In the genomic region with DNA sequence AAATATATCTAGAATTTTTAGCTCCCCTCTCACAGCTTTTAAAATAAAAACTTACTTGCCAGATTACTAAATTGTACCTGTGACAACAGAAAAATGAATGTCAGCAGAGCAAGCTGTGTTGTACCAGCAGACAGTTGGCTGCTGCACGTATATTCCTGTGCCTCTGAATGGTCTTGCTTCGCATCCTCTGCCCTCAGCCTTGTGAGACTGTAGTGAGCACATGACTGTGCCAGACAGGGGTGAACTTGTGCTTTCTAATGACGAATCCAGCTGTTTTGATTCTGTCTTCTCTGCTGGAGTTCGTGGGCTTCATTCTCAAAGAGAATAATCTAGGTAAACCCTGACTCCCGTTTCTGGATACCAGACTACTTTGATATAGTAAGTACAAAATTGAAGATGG, we compare ENCODE assay signal across 22 cellular contexts. TPM values are rescaled to one million over a fixed set of nuclear protein-coding genes. Genes with fewer than 3 reads are reported as not detected.
DNase-seq lines count a peak whose midpoint lies in the region; ATAC-seq and TF ChIP-seq lines count a peak whose summit lies in the region.
"Had no signal": no experiment of that assay in that cellular context is flagged by ENCODE, and none has a peak within 500 bp of the region (broad histone marks: within the 10 kb centered on the region; RNA-seq: fewer than 3 reads in every experiment).

No MANE protein-coding gene starts in this region.

- H3K79me2 ChIP-seq in osteoblast (ENCODE audit: insufficient read depth, low read length), result no peaks in the 10 kb centered on the region

- peak overlapping the region; percentile 24 for H3K27ac ChIP-seq in osteoblast (ENCODE audit: low read depth, low read length)
- H3K27ac ChIP-seq: heart left ventricle, right atrium auricular region, testis had no signal

- H3K27ac Mint-ChIP-seq in HFFc6, result peak overlapping the region; percentile 52; the same call in 1 of the 2 replicates
- no peak overlapping the region for H3K27ac Mint-ChIP-seq in activated T-cell treated with anti-CD3 and anti-CD28 coated beads, Interleukin-2, amount 50 U/mL, for 24 hours
- H3K27ac Mint-ChIP-seq: activated CD8-positive, alpha-beta T cell treated with anti-CD3 and anti-CD28 coated beads, Interleukin-2, amount 10 ng/mL, durations not matched to agents 7 days and 5 days; effector memory CD8-positive, alpha-beta T cell; stimulated activated memory B cell treated with anti-CD40 and anti-IgM and Interleukin-4, amounts not matched to agents 10 μg/mL and 1 μg/mL and 100 μg/mL, for 72 hours had no signal

- H3K4me3 Mint-ChIP-seq in HFFc6, result no peak overlapping the region
- H3K4me3 Mint-ChIP-seq in activated T-cell treated with anti-CD3 and anti-CD28 coated beads, Interleukin-2, amount 50 U/mL, for 24 hours, result no peak overlapping the region
- H3K4me3 Mint-ChIP-seq: activated CD8-positive, alpha-beta T cell treated with anti-CD3 and anti-CD28 coated beads, Interleukin-2, amount 10 ng/mL, durations not matched to agents 7 days and 5 days; effector memory CD8-positive, alpha-beta T cell; stimulated activated memory B cell treated with anti-CD40 and anti-IgM and Interleukin-4, amounts not matched to agents 10 μg/mL and 1 μg/mL and 100 μg/mL, for 72 hours had no signal

- no peak for ATAC-seq in mucosa of descending colon
- ATAC-seq: effector memory CD8-positive, alpha-beta T cell; PC-3; stimulated activated memory B cell treated with anti-CD40 and anti-IgM and Interleukin-4, amounts not matched to agents 10 μg/mL and 1 μg/mL and 100 μg/mL, for 72 hours had no signal

- H3K4me1 ChIP-seq in osteoblast (ENCODE audit: insufficient read depth, low read length) (peaks cover 37% of the 10 kb centered on the region), mucosa of descending colon (ENCODE audit: low read depth) (no peaks in the 10 kb centered on the region)
- H3K4me1 ChIP-seq: heart left ventricle, right atrium auricular region, testis had no signal

- no peak for TF ChIP-seq CTCF in HFFc6 (IDR thresholded peaks at IDR 0.05)
- no peak for TF ChIP-seq CTCF in osteoblast (IDR thresholded peaks at IDR 0.05; ENCODE audit: extremely low read depth, low read depth, low read length)
- TF ChIP-seq CTCF in mucosa of descending colon (IDR thresholded peaks at IDR 0.05), result no peak

- no peaks in the 10 kb centered on the region for H3K27me3 ChIP-seq in osteoblast (ENCODE audit: insufficient read depth, low read length)
- H3K27me3 ChIP-seq: heart left ventricle, right atrium auricular region, testis had no signal

- peak; percentile 39 for DNase-seq in GM03348 (ENCODE audit: low spot score)
- DNase-seq in HFFc6, result no peak
- peak; percentile 39 for DNase-seq in RPMI7951 (ENCODE audit: low read depth)
- no peak for DNase-seq in osteoblast (ENCODE audit: insufficient read length, low spot score, missing footprints)
- DNase-seq in mucosa of descending colon, result no peak
- no peak for DNase-seq in activated T-cell treated with anti-CD3 and anti-CD28 coated beads, Interleukin-2, amount 50 U/mL, for 24 hours
- no peak for DNase-seq in DMS79 treated with DMSO at 0.1 percent for 48 hours (lab: John Stamatoyannopoulos, UW)
- DNase-seq: activated CD8-positive, alpha-beta T cell treated with anti-CD3 and anti-CD28 coated beads, Interleukin-2, amount 10 ng/mL, durations not matched to agents 7 days and 5 days; activated naive CD4-positive, alpha-beta T cell treated with anti-CD3 and anti-CD28 coated beads, Interleukin-2, amount 50 U/mL, for 16 hours; activated T-cell treated with anti-CD3 and anti-CD28 coated beads, Interleukin-2, amount 50 U/mL, for 48 hours; effector memory CD8-positive, alpha-beta T cell; heart left ventricle; KBM-7; NCI-H1092 treated with DMSO at 0.1 percent for 48 hours; NCI-H2171; NCI-H526 treated with DMSO at 0.1 percent for 48 hours; nucleus accumbens; PC-3; SK-N-SH; testis had no signal

- H4K20me1 ChIP-seq in osteoblast (ENCODE audit: insufficient read depth, low read length), result no peaks in the 10 kb centered on the region

- H2AFZ ChIP-seq in osteoblast (ENCODE audit: low read length), result peak overlapping the region; percentile 63

- H3K4me1 Mint-ChIP-seq in HFFc6 (ENCODE audit: low read depth), result peaks cover 46% of the 10 kb centered on the region
- peaks cover 7% of the 10 kb centered on the region for H3K4me1 Mint-ChIP-seq in activated T-cell treated with anti-CD3 and anti-CD28 coated beads, Interleukin-2, amount 50 U/mL, for 24 hours (ENCODE audit: low read depth)
- H3K4me1 Mint-ChIP-seq: stimulated activated memory B cell treated with anti-CD40 and anti-IgM and Interleukin-4, amounts not matched to agents 10 μg/mL and 1 μg/mL and 100 μg/mL, for 72 hours had no signal

- H3K27me3 Mint-ChIP-seq in HFFc6 (ENCODE audit: insufficient read depth), result no peaks in the 10 kb centered on the region
- peaks cover 24% of the 10 kb centered on the region for H3K27me3 Mint-ChIP-seq in activated T-cell treated with anti-CD3 and anti-CD28 coated beads, Interleukin-2, amount 50 U/mL, for 24 hours

- H3K9me3 Mint-ChIP-seq in HFFc6, result no peaks in the 10 kb centered on the region
- no peaks in the 10 kb centered on the region for H3K9me3 Mint-ChIP-seq in activated T-cell treated with anti-CD3 and anti-CD28 coated beads, Interleukin-2, amount 50 U/mL, for 24 hours
- H3K9me3 Mint-ChIP-seq: effector memory CD8-positive, alpha-beta T cell; stimulated activated memory B cell treated with anti-CD40 and anti-IgM and Interleukin-4, amounts not matched to agents 10 μg/mL and 1 μg/mL and 100 μg/mL, for 72 hours had no signal

- intact Hi-C loops in mucosa of descending colon (cut with DNase I, micrococcal nuclease), result no loop called here

- no peaks in the 10 kb centered on the region; the same call in 1 of the 2 replicates for H3K36me3 Mint-ChIP-seq in HFFc6 (ENCODE audit: low read depth)
- no peaks in the 10 kb centered on the region for H3K36me3 Mint-ChIP-seq in activated T-cell treated with anti-CD3 and anti-CD28 coated beads, Interleukin-2, amount 50 U/mL, for 24 hours (ENCODE audit: low read depth)
- H3K36me3 Mint-ChIP-seq: stimulated activated memory B cell treated with anti-CD40 and anti-IgM and Interleukin-4, amounts not matched to agents 10 μg/mL and 1 μg/mL and 100 μg/mL, for 72 hours had no signal

- no peaks in the 10 kb centered on the region for H3K36me3 ChIP-seq in osteoblast (ENCODE audit: insufficient read depth, low read length)
- no peaks in the 10 kb centered on the region for H3K36me3 ChIP-seq in mucosa of descending colon (ENCODE audit: low read depth)
- H3K36me3 ChIP-seq: heart left ventricle, right atrium auricular region had no signal

- H3K9me3 ChIP-seq in osteoblast (ENCODE audit: low read depth, low read length), result no peaks in the 10 kb centered on the region
- H3K9me3 ChIP-seq in mucosa of descending colon, result no peaks in the 10 kb centered on the region
- H3K9me3 ChIP-seq: heart left ventricle, right atrium auricular region, SK-N-SH, testis had no signal

- H3K4me2 ChIP-seq in osteoblast (ENCODE audit: insufficient read depth, low read length), result peak overlapping the region; percentile 15
- H3K4me2 ChIP-seq: SK-N-SH had no signal

- H3K4me3 ChIP-seq in osteoblast (ENCODE audit: insufficient read depth, low read length) (no peak overlapping the region), mucosa of descending colon (no peak overlapping the region)
- H3K4me3 ChIP-seq: heart left ventricle, right atrium auricular region, testis had no signal

RNA-seq across cellular contexts. Expression of a gene that starts 58.3 kb away (rescaled TPM):
- 100 to 1,000 TPM; 379 to 565 (median 420) TPM for total RNA-seq in HFFc6 (2021; fragmentation: NEBNext Ultra II Directional; extraction: Animal tissue kit (Norgen Biotek cat#: 25700))
- 98.9 and 127 TPM in 2 replicates for total RNA-seq in RPMI7951 (2014; rRNA removed; shearing (Covaris generic))
- 584 and 701 TPM in 2 replicates for total RNA-seq in osteoblast
- total RNA-seq in mucosa of descending colon, result 10 to 100 TPM in 1 of 3 donors, 1 to 10 TPM in 2; 4.2 to 39.1 (median 8.5) TPM

Comparison
In these comparisons a context has a peak if more than half of its experiments do, and no peak if none do; other contexts are left out.
1. DNase-seq: peak in GM03348 (single experiment) and RPMI7951 (single experiment); none in HFFc6 (single experiment), osteoblast (single experiment), mucosa of descending colon (0 of 3), activated T-cell treated with anti-CD3 and anti-CD28 coated beads, Interleukin-2, amount 50 U/mL, for 24 hours (single experiment) and DMS79 treated with DMSO at 0.1 percent for 48 hours (single experiment).